In the genomic region with DNA sequence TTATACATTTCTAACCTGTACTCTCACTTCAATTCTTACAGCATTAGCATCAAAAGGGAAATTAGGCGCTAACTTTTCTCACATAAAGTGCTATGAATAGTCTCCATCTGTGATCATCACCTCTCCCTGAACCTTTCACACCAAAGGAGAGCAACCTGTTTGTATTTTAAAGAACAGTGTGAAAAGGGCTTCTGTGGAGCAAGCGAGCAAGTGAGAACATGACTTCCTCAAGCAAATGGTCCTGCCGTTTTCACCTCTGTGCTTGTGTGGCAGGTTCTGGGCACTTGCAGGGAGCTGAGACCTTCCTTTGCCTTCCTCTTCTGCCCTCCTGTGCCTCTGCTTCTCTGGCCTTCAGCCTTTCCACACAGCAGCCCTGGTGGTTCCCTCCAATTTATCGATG, we compare ENCODE assay signal across 23 cellular contexts.
"Had no signal": no experiment of that assay in that cellular context is flagged by ENCODE, and none has a peak within 500 bp of the region (broad histone marks: within the 10 kb centered on the region; RNA-seq: fewer than 3 reads in every experiment).

No MANE protein-coding gene starts in this region.

- H3K4me3 Mint-ChIP-seq: naive thymus-derived CD8-positive, alpha-beta T cell; stimulated activated effector memory CD8-positive, alpha-beta T cell treated with anti-CD3 and anti-CD28 coated beads, Interleukin-12 subunit alpha, Interleukin-12 subunit beta, amount 100 ng/mL, for 72 hours; stimulated activated naive CD8-positive, alpha-beta T cell treated with anti-CD3 and anti-CD28 coated beads, Interleukin-15, Interleukin-2, amounts not matched to agents 100 ng/mL and 50 ng/mL, for 24 hours; type B pancreatic cell had no signal

- DNase-seq: kidney; left colon; left lung; lower lobe of right lung; mammary epithelial cell; mesenchymal stem cell; naive thymus-derived CD8-positive, alpha-beta T cell; ovary; right lobe of liver; stimulated activated CD4-positive, alpha-beta T cell treated with anti-CD3 and anti-CD28 coated beads, Interleukin-2, amount 100 ng/mL, for 24 hours; stimulated activated CD4-positive, alpha-beta T cell treated with anti-CD3 and anti-CD28 coated beads, Interleukin-4, amount 100 ng/mL, for 1 hour; stimulated activated naive CD4-positive, alpha-beta T cell; tibial artery; uterus had no signal

- H3K4me1 ChIP-seq: left lung, lower lobe of right lung, right atrium auricular region, right lobe of liver, suprapubic skin, tibial artery, uterus had no signal

- ATAC-seq: left colon; left lung; lower lobe of right lung; naive thymus-derived CD8-positive, alpha-beta T cell; right lobe of liver had no signal

- H2AFZ ChIP-seq: hepatocyte had no signal

- H3K27me3 ChIP-seq: ovary, right atrium auricular region, right lobe of liver, suprapubic skin, uterus had no signal

- H3K27ac Mint-ChIP-seq: progenitor cell of endocrine pancreas; stimulated activated effector memory CD8-positive, alpha-beta T cell treated with anti-CD3 and anti-CD28 coated beads, Interleukin-12 subunit alpha, Interleukin-12 subunit beta, amount 100 ng/mL, for 72 hours; stimulated activated naive CD8-positive, alpha-beta T cell treated with anti-CD3 and anti-CD28 coated beads, Interleukin-15, Interleukin-2, amounts not matched to agents 100 ng/mL and 50 ng/mL, for 24 hours; type B pancreatic cell had no signal

- H3K36me3 ChIP-seq: left lung, lower lobe of right lung, ovary, right atrium auricular region, right lobe of liver, suprapubic skin, thoracic aorta, tibial artery, uterus had no signal

- H3K9me3 Mint-ChIP-seq: naive thymus-derived CD8-positive, alpha-beta T cell; stimulated activated effector memory CD8-positive, alpha-beta T cell treated with anti-CD3 and anti-CD28 coated beads, Interleukin-12 subunit alpha, Interleukin-12 subunit beta, amount 100 ng/mL, for 72 hours; stimulated activated naive CD8-positive, alpha-beta T cell treated with anti-CD3 and anti-CD28 coated beads, Interleukin-15, Interleukin-2, amounts not matched to agents 100 ng/mL and 50 ng/mL, for 24 hours; type B pancreatic cell had no signal

- H3K4me2 ChIP-seq: hepatocyte, smooth muscle cell had no signal

- H3K4me3 ChIP-seq: hepatocyte, left lung, lower lobe of right lung, ovary, right atrium auricular region, right lobe of liver, smooth muscle cell, suprapubic skin, thoracic aorta, tibial artery, uterus had no signal

- H3K79me2 ChIP-seq: hepatocyte had no signal

- H3K36me3 Mint-ChIP-seq: stimulated activated effector memory CD8-positive, alpha-beta T cell treated with anti-CD3 and anti-CD28 coated beads, Interleukin-12 subunit alpha, Interleukin-12 subunit beta, amount 100 ng/mL, for 72 hours; type B pancreatic cell had no signal

- H3K9me3 ChIP-seq: left lung, lower lobe of right lung, ovary, right atrium auricular region, right lobe of liver, suprapubic skin, thoracic aorta, tibial artery, uterus had no signal

- H3K27ac ChIP-seq: hepatocyte, left lung, lower lobe of right lung, ovary, right atrium auricular region, right lobe of liver, suprapubic skin, thoracic aorta, tibial artery, uterus had no signal
